Comparison of ENCODE assay signal across 1 cellular context in genomic region chr1:183571678-183572268, GRCh38.
TF ChIP-seq lines count a peak whose summit lies in the region.

No MANE protein-coding gene starts in this region.

TF ChIP-seq in SK-N-SH treated with all-trans-retinoic acid at 6 μM for 48 hours, 23 proteins besides CTCF, POLR2A, EP300 and RAD21 (continued from another document):
- no peak for TF ChIP-seq PATZ1 (CRISPR knock-in tag; IDR thresholded peaks at IDR 0.05; ENCODE audit: borderline replicate concordance)
- no peak for TF ChIP-seq ZFP3 (CRISPR knock-in tag; IDR thresholded peaks at IDR 0.05)
- no peak for TF ChIP-seq GLIS3 (CRISPR knock-in tag; IDR thresholded peaks at IDR 0.05)
